Comparison of ENCODE assay signal across 17 cellular contexts in the genomic region with DNA sequence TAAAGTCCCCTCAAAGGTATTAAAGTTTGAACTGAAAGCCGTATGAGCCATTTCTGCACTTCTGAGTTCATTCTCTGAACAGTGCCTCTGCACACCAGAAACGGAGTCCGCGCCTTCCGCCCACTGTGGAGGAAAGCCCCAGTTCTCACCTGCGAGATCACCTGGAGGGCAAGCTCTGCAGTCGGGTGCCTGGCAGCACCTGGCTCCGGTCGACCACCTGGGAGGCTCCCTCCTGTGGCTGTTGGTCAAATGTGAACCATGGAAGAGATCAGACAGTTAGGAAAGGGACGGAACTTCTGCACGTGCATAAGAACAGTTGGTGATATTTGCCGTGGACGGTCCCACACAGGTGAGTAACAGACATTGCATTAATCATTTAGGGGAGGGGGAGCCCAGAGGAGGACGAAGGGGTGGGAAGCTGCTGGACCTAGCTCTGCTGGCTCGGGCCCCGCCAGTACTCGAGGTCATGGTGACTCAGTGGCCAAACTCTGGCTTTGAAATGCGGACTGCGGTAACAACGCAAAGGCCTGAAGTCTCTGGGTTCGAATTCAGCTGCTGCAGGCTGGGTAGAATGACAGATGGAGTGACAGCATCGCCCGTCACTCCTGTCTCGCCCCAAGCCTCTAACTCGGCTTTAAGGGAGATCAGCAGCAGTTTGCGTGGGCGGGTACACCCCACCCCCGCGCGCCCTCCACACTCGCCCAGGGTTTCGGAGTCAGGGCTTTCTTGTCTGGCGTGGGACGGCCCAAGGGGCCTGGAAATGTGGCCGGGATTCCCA. TPM values are rescaled to one million over a fixed set of nuclear protein-coding genes. Genes with fewer than 3 reads are reported as not detected.
DNase-seq lines count a peak whose midpoint lies in the region; ATAC-seq lines count a peak whose summit lies in the region.
"Had no signal": no experiment of that assay in that cellular context is flagged by ENCODE, and none has a peak within 500 bp of the region (broad histone marks: within the 10 kb centered on the region; RNA-seq: fewer than 3 reads in every experiment).

No MANE protein-coding gene starts in this region.

- H3K27me3 Mint-ChIP-seq in CD8-positive, alpha-beta memory T cell = peaks cover 39 to 55% of the 10 kb centered on the region in 2 donors
- peaks cover 49% of the 10 kb centered on the region for H3K27me3 Mint-ChIP-seq in activated naive CD8-positive, alpha-beta T cell treated with anti-CD3 and anti-CD28 coated beads, Interleukin-2, amount 10 ng/mL, durations not matched to agents 7 days and 5 days
- peaks cover 0 to 38% (median 31%) of the 10 kb centered on the region in 5 donors for H3K27me3 Mint-ChIP-seq in naive thymus-derived CD4-positive, alpha-beta T cell

- peak; percentile 34 for DNase-seq in DMS53 (lab: John Stamatoyannopoulos, UW)
- DNase-seq in DMS53 treated with DMSO at 0.1 percent for 48 hours (lab: John Stamatoyannopoulos, UW; ENCODE audit: unreplicated experiment) = no peak
- no peak for DNase-seq in CD8-positive, alpha-beta memory T cell
- DNase-seq in activated naive CD8-positive, alpha-beta T cell treated with anti-CD3 and anti-CD28 coated beads, Interleukin-2, amount 10 ng/mL, durations not matched to agents 7 days and 5 days = no peak
- no peak for DNase-seq in naive thymus-derived CD4-positive, alpha-beta T cell
- DNase-seq in mesendoderm = no peak
- DNase-seq in mucosa of gallbladder (ENCODE audit: low spot score) = no peak
- DNase-seq in medulla oblongata (ENCODE audit: extremely low spot score) = no peak
- DNase-seq: activated gamma-delta T cell, NCI-H2227 treated with DMSO at 0.1 percent for 48 hours had no signal

- H3K4me3 Mint-ChIP-seq in CD8-positive, alpha-beta memory T cell = peak overlapping the region in 6 of 7 donors; percentile 21 to 65 (median 50)
- peak overlapping the region; percentile 8 for H3K4me3 Mint-ChIP-seq in activated naive CD8-positive, alpha-beta T cell treated with anti-CD3 and anti-CD28 coated beads, Interleukin-2, amount 10 ng/mL, durations not matched to agents 7 days and 5 days
- peak overlapping the region; percentile 32 to 84 (median 56) for H3K4me3 Mint-ChIP-seq in naive thymus-derived CD4-positive, alpha-beta T cell
- H3K4me3 Mint-ChIP-seq: activated CD4-positive, alpha-beta T cell treated with anti-CD3 and anti-CD28 coated beads for 36 hours had no signal

- no peaks in the 10 kb centered on the region for H3K9me3 ChIP-seq in CD8-positive, alpha-beta memory T cell (ENCODE audit: low read length)
- no peaks in the 10 kb centered on the region for H3K9me3 ChIP-seq in naive thymus-derived CD4-positive, alpha-beta T cell (ENCODE audit: control insufficient read depth in 2 of 3, low read length in 3 of 3)
- H3K9me3 ChIP-seq: Caco-2, HAP-1, neutrophil had no signal

- H3K36me3 ChIP-seq in CD8-positive, alpha-beta memory T cell (ENCODE audit: insufficient read depth, low read length) = no peaks in the 10 kb centered on the region
- H3K36me3 ChIP-seq in naive thymus-derived CD4-positive, alpha-beta T cell (ENCODE audit: control insufficient read depth in 2 of 3, insufficient read depth in 3 of 3, low read length in 3 of 3) = no peaks in the 10 kb centered on the region
- no peaks in the 10 kb centered on the region for H3K36me3 ChIP-seq in mesendoderm (ENCODE audit: control insufficient read depth, insufficient read depth, low read length)
- H3K36me3 ChIP-seq: cardiac muscle cell, HAP-1, neutrophil had no signal

- CTCF ChIA-PET in CD8-positive, alpha-beta memory T cell (lab: Charles Lee) = interaction anchor here (1.5 kb wide), 1 partner anchor 258 kb away, joined by 3 read pairs; no protein-coding TSS in a partner anchor
- CTCF ChIA-PET in naive thymus-derived CD4-positive, alpha-beta T cell (lab: Charles Lee) = no interaction called here

- H3K36me3 Mint-ChIP-seq in CD8-positive, alpha-beta memory T cell = no peaks in the 10 kb centered on the region
- H3K36me3 Mint-ChIP-seq in activated naive CD8-positive, alpha-beta T cell treated with anti-CD3 and anti-CD28 coated beads, Interleukin-2, amount 10 ng/mL, durations not matched to agents 7 days and 5 days = no peaks in the 10 kb centered on the region
- H3K36me3 Mint-ChIP-seq in naive thymus-derived CD4-positive, alpha-beta T cell = peaks cover 0 to 7% (median 0%) of the 10 kb centered on the region in 5 donors

- H4K5ac ChIP-seq in mesendoderm (ENCODE audit: low read length) = no peak overlapping the region

- H4K8ac ChIP-seq in mesendoderm (ENCODE audit: low read depth, low read length) = no peak overlapping the region

- H2BK5ac ChIP-seq in mesendoderm (ENCODE audit: low read length) = no peak overlapping the region

- ATAC-seq in activated naive CD8-positive, alpha-beta T cell treated with anti-CD3 and anti-CD28 coated beads, Interleukin-2, amount 10 ng/mL, durations not matched to agents 7 days and 5 days (ENCODE audit: low read depth) = no peak
- ATAC-seq in naive thymus-derived CD4-positive, alpha-beta T cell = no peak

- intact Hi-C loops in naive thymus-derived CD4-positive, alpha-beta T cell (cut with micrococcal nuclease) = loop anchor here (1.0 to 10.0 kb wide), 4 partner anchors 23 to 350 kb away; a partner anchor contains a TSS

- no peak overlapping the region for H3K27ac ChIP-seq in CD8-positive, alpha-beta memory T cell (ENCODE audit: low read depth, low read length)
- H3K27ac ChIP-seq in naive thymus-derived CD4-positive, alpha-beta T cell (ENCODE audit: low read depth, low read length) = no peak overlapping the region
- H3K27ac ChIP-seq in mesendoderm (ENCODE audit: low read depth, low read length) = no peak overlapping the region
- H3K27ac ChIP-seq: 22Rv1, cardiac muscle cell, neutrophil had no signal

- POLR2A ChIA-PET in CD8-positive, alpha-beta memory T cell (lab: Charles Lee) = no interaction called here
- POLR2A ChIA-PET in activated naive CD8-positive, alpha-beta T cell treated with anti-CD3 and anti-CD28 coated beads, Interleukin-2, amount 10 ng/mL, durations not matched to agents 7 days and 5 days (lab: Charles Lee) = no interaction called here
- POLR2A ChIA-PET in naive thymus-derived CD4-positive, alpha-beta T cell (lab: Charles Lee) = interaction anchor here (1.7 kb wide), 1 partner anchor 23 kb away, joined by 5 read pairs; no protein-coding TSS in a partner anchor

- H3K4ac ChIP-seq in mesendoderm (ENCODE audit: low read depth, low read length) = no peak overlapping the region

- no peak overlapping the region for H3K9ac ChIP-seq in mesendoderm (ENCODE audit: low read length)

- H3K18ac ChIP-seq in mesendoderm (ENCODE audit: low read length) = no peak overlapping the region

- peaks cover 19% of the 10 kb centered on the region for H3K27me3 ChIP-seq in CD8-positive, alpha-beta memory T cell (ENCODE audit: insufficient read depth, low read length, poor library complexity, severe bottlenecking)
- H3K27me3 ChIP-seq in naive thymus-derived CD4-positive, alpha-beta T cell (ENCODE audit: control insufficient read depth in 2 of 2, insufficient read depth in 2 of 2, low read length in 2 of 2) = peaks cover 0 to 10% of the 10 kb centered on the region in 2 donors
- H3K27me3 ChIP-seq in mesendoderm (ENCODE audit: insufficient read depth, low read length, poor library complexity) = peaks cover 28% of the 10 kb centered on the region

- no peak overlapping the region for H3K56ac ChIP-seq in mesendoderm (ENCODE audit: low read length)

- no CpG with 5 or more reads among the region's 35 CpGs for WGBS in mesendoderm (ENCODE audit: extremely low coverage, insufficient coverage, low lambda C conversion rate)

- H2BK15ac ChIP-seq in mesendoderm (replicated peaks; ENCODE audit: low read depth) = no peak overlapping the region

- no peaks in the 10 kb centered on the region for H3K79me1 ChIP-seq in mesendoderm (ENCODE audit: low read length)

- no peak overlapping the region for H2BK120ac ChIP-seq in mesendoderm (ENCODE audit: low read depth, low read length)

- H3K9me3 Mint-ChIP-seq in CD8-positive, alpha-beta memory T cell = no peaks in the 10 kb centered on the region
- no peaks in the 10 kb centered on the region for H3K9me3 Mint-ChIP-seq in activated naive CD8-positive, alpha-beta T cell treated with anti-CD3 and anti-CD28 coated beads, Interleukin-2, amount 10 ng/mL, durations not matched to agents 7 days and 5 days
- H3K9me3 Mint-ChIP-seq in naive thymus-derived CD4-positive, alpha-beta T cell = peaks cover 0 to 2% (median 0%) of the 10 kb centered on the region in 11 donors

- H3K23ac ChIP-seq in mesendoderm (ENCODE audit: low read length) = no peak overlapping the region

- H3K4me1 Mint-ChIP-seq in CD8-positive, alpha-beta memory T cell = peaks cover 5 to 8% (median 5%) of the 10 kb centered on the region in 3 donors
- peaks cover 2% of the 10 kb centered on the region for H3K4me1 Mint-ChIP-seq in activated naive CD8-positive, alpha-beta T cell treated with anti-CD3 and anti-CD28 coated beads, Interleukin-2, amount 10 ng/mL, durations not matched to agents 7 days and 5 days
- peaks cover 3 to 28% (median 17%) of the 10 kb centered on the region in 7 donors for H3K4me1 Mint-ChIP-seq in naive thymus-derived CD4-positive, alpha-beta T cell

- H2AK5ac ChIP-seq in mesendoderm (ENCODE audit: low read length) = no peak overlapping the region

- peak overlapping the region in 1 of 8 donors; percentile 53 for H3K27ac Mint-ChIP-seq in CD8-positive, alpha-beta memory T cell
- no peak overlapping the region for H3K27ac Mint-ChIP-seq in activated naive CD8-positive, alpha-beta T cell treated with anti-CD3 and anti-CD28 coated beads, Interleukin-2, amount 10 ng/mL, durations not matched to agents 7 days and 5 days
- peak overlapping the region in 4 of 9 donors; percentile 15 to 46 (median 40) for H3K27ac Mint-ChIP-seq in naive thymus-derived CD4-positive, alpha-beta T cell
- H3K27ac Mint-ChIP-seq: activated CD4-positive, alpha-beta T cell treated with anti-CD3 and anti-CD28 coated beads for 36 hours had no signal

- no peaks in the 10 kb centered on the region for H3K79me2 ChIP-seq in mesendoderm (ENCODE audit: control insufficient read depth, insufficient read depth, low read length)

- no peak overlapping the region for H3K4me2 ChIP-seq in mesendoderm (ENCODE audit: low read length)

- peaks cover 8% of the 10 kb centered on the region for H3K4me1 ChIP-seq in CD8-positive, alpha-beta memory T cell (ENCODE audit: insufficient read depth, low read length)
- H3K4me1 ChIP-seq in naive thymus-derived CD4-positive, alpha-beta T cell (ENCODE audit: control insufficient read depth in 2 of 2, insufficient read depth in 2 of 2, low read length in 2 of 2) = peaks cover 0 to 8% of the 10 kb centered on the region in 2 donors
- H3K4me1 ChIP-seq in mesendoderm (ENCODE audit: control insufficient read depth, low read depth, low read length) = no peaks in the 10 kb centered on the region
- H3K4me1 ChIP-seq: Caco-2, HAP-1 had no signal

- H3K4me3 ChIP-seq in CD8-positive, alpha-beta memory T cell (ENCODE audit: low read length) = no peak overlapping the region
- H3K4me3 ChIP-seq in naive thymus-derived CD4-positive, alpha-beta T cell (ENCODE audit: low read length) = no peak overlapping the region
- H3K4me3 ChIP-seq in mesendoderm (ENCODE audit: low read length) = no peak overlapping the region

RNA-seq across cellular contexts. Expression of a gene that starts 1.7 kb away (rescaled TPM):
- 1 to 10 TPM; 3.2 to 3.3 TPM for total RNA-seq in CD8-positive, alpha-beta memory T cell
- not detected for polyA plus RNA-seq in CD8-positive, alpha-beta memory T cell
- 1 to 10 TPM; 5.2 to 8.5 TPM for total RNA-seq in activated naive CD8-positive, alpha-beta T cell treated with anti-CD3 and anti-CD28 coated beads, Interleukin-2, amount 10 ng/mL, durations not matched to agents 7 days and 5 days
- 10 to 100 TPM in 2 of 5 experiments, 1 to 10 TPM in 2, under 1 TPM in 1; 0.66 to 60.0 (median 9.4) TPM for total RNA-seq in naive thymus-derived CD4-positive, alpha-beta T cell
- 10 to 100 TPM in 1 of 2 donors, under 1 TPM in 1; 0.35 to 18.2 TPM for polyA plus RNA-seq in naive thymus-derived CD4-positive, alpha-beta T cell
- 5.6 TPM for polyA plus RNA-seq in mesendoderm (2013, experiment 1 of 2)
- polyA plus RNA-seq in mesendoderm (2013, experiment 2 of 2) = 5.8 TPM
- total RNA-seq in mucosa of gallbladder = 0.81 TPM
- total RNA-seq: Caco-2, HT1080 had no signal
